7 cellular contexts compared by ENCODE assay signal in genomic region chr17:39939588-39940419, GRCh38. TPM values are rescaled to one million over a fixed set of nuclear protein-coding genes. Genes with fewer than 3 reads are reported as not detected.
A peak's percentile ranks its signal among the peaks of the same experiment; 100 is the strongest.
DNase-seq lines count a peak whose midpoint lies in the region; ATAC-seq, FAIRE-seq and TF ChIP-seq lines count a peak whose summit lies in the region.

No MANE protein-coding gene starts in this region.

- H3K79me2 ChIP-seq in OCI-LY7 (ENCODE audit: insufficient read depth, low read depth, low read length), result no peaks in the 10 kb centered on the region
- H3K79me2 ChIP-seq in GM12878 (ENCODE audit: control insufficient read depth, insufficient read depth, low read length), result no peaks in the 10 kb centered on the region

- peak; percentile 77 for DNase-seq in GM03348 (ENCODE audit: low spot score)
- DNase-seq in H54 (ENCODE audit: insufficient read length, low spot score), result peak; percentile 72
- DNase-seq in OCI-LY7 (ENCODE audit: low spot score), result peak; percentile 86
- DNase-seq in GM12878 (ENCODE audit: low read depth, low spot score), result peak; percentile 71
- DNase-seq in suprapubic skin (ENCODE audit: low spot score in 2 of 2), result no peak
- DNase-seq in OCI-M2 (lab: John Stamatoyannopoulos, UW; ENCODE audit: unreplicated experiment), result no peak

- intact Hi-C loops in OCI-LY7 (cut with micrococcal nuclease; ENCODE audit: unreplicated experiment) (loop anchor here (1.0 kb wide), 1 partner anchor 40 kb away; the partner anchor contains the start of gene PSMD3), GM12878 (cut with micrococcal nuclease; ENCODE audit: unreplicated experiment) (loop anchor here (1.0 to 2.0 kb wide), 2 partner anchors 19 to 40 kb away; partner anchors contain the start of gene PSMD3)

- no peaks in the 10 kb centered on the region for H3K27me3 ChIP-seq in GM12878 (replicated peaks in 1 of 2; ENCODE audit: control insufficient read depth in 2 of 2, insufficient read depth in 2 of 2, low read length in 1 of 2)
- H3K27me3 ChIP-seq in muscle layer of duodenum (ENCODE audit: low read depth, low read length), result no peaks in the 10 kb centered on the region
- H3K27me3 ChIP-seq in suprapubic skin, result peaks cover 6% of the 10 kb centered on the region

- H3K27ac ChIP-seq in OCI-LY7 (ENCODE audit: low read depth, low read length, poor library complexity, severe bottlenecking) (peak overlapping the region; percentile 33), GM12878 (ENCODE audit: control insufficient read depth, insufficient read depth) (peak overlapping the region; percentile 23), muscle layer of duodenum (ENCODE audit: low read length) (peak overlapping the region; percentile 17), suprapubic skin (no peak overlapping the region)

- CTCF ChIA-PET in OCI-LY7 (lab: Charles Lee; ENCODE audit: unreplicated experiment), result interaction anchor here (1.5 kb wide), 1 partner anchor 13 kb away, joined by 4 read pairs; no protein-coding TSS in a partner anchor
- CTCF ChIA-PET in GM12878 (lab: Yijun Ruan, JAX), result interaction anchor here (0.7 to 5.5 kb wide), 15 partner anchors 10 to 186 kb away, joined by 3 to 98 read pairs (median 5); partner anchors contain the start of genes ORMDL3, PSMD3 and ZPBP2

- SMC1A ChIA-PET in GM12878 (lab: Charles Lee; ENCODE audit: uncharacterized antibody, unreplicated experiment), result interaction anchor here (0.9 to 5.5 kb wide), 18 partner anchors 11 to 184 kb away, joined by 3 to 46 read pairs (median 6); partner anchors contain the start of genes GSDMB, LRRC3C, ORMDL3 and PSMD3

- H3K9ac ChIP-seq in GM12878 (ENCODE audit: control insufficient read depth, insufficient read depth, low read length), result 0 out of 2 replicates have a peak overlapping the region, but pooled peaks have one; percentile 30

- H4K20me1 ChIP-seq in OCI-LY7 (ENCODE audit: insufficient read depth, low read length) (no peaks in the 10 kb centered on the region), GM12878 (ENCODE audit: control insufficient read depth, insufficient read depth) (no peaks in the 10 kb centered on the region)

- FAIRE-seq in H54 (lab: Jason Lieb, UNC), result no peak
- peak; percentile 95 for FAIRE-seq in GM12878 (lab: Jason Lieb, UNC)

- 8% methylated on average over 6 of the region's 6 CpGs for WGBS in GM12878 (ENCODE audit: insufficient coverage, insufficient replicate concordance, low lambda C conversion rate, missing lambda C conversion rate)
- WGBS in suprapubic skin, result 48% methylated on average over 6 of the region's 6 CpGs

- POLR2A ChIA-PET in OCI-LY7 (lab: Charles Lee), result interaction anchor here (0.7 kb wide), 1 partner anchor 19 kb away, joined by 6 read pairs; no protein-coding TSS in a partner anchor
- POLR2A ChIA-PET in GM12878 (lab: Charles Lee), result interaction anchor here (0.5 to 4.8 kb wide), 12 partner anchors 10 to 165 kb away, joined by 3 to 64 read pairs (median 4); partner anchors contain the start of genes LRRC3C, ORMDL3 and PSMD3

- H3K36me3 ChIP-seq in OCI-LY7 (ENCODE audit: insufficient read depth, low read length) (no peaks in the 10 kb centered on the region), GM12878 (ENCODE audit: control insufficient read depth in 2 of 2, insufficient read depth in 2 of 2, low read length in 1 of 2) (no peaks in the 10 kb centered on the region), muscle layer of duodenum (ENCODE audit: control insufficient read depth in 1 of 2, insufficient read depth in 2 of 2, low read length in 2 of 2) (no peaks in the 10 kb centered on the region), suprapubic skin (no peaks in the 10 kb centered on the region)

- H3K9me3 ChIP-seq in OCI-LY7 (ENCODE audit: low read length) (no peaks in the 10 kb centered on the region), GM12878 (replicated peaks; ENCODE audit: control insufficient read depth, insufficient read depth, low read length) (no peaks in the 10 kb centered on the region), muscle layer of duodenum (ENCODE audit: control insufficient read depth in 1 of 2, low read length in 2 of 2) (no peaks in the 10 kb centered on the region), suprapubic skin (no peaks in the 10 kb centered on the region)

- BruUV-seq in OCI-LY7 (replicated peaks; lab: Mats Ljungman, UMichigan) (no TSS peak), GM12878 (replicated peaks; lab: Mats Ljungman, UMichigan) (TSS peak; percentile 93)

- in situ Hi-C loops in GM12878 (cut with MboI), result no loop called here

- peak overlapping the region; percentile 8 for H3K4me3 ChIP-seq in OCI-LY7 (ENCODE audit: low read depth, low read length, poor library complexity, severe bottlenecking)
- no peak overlapping the region for H3K4me3 ChIP-seq in GM12878
- H3K4me3 ChIP-seq in muscle layer of duodenum (ENCODE audit: low read depth in 1 of 2, low read length in 2 of 2), result no peak overlapping the region
- no peak overlapping the region for H3K4me3 ChIP-seq in suprapubic skin

- peak overlapping the region; percentile 84 for H2AFZ ChIP-seq in OCI-LY7 (ENCODE audit: low read length)
- H2AFZ ChIP-seq in GM12878 (ENCODE audit: control insufficient read depth, low read depth, low read length), result peak overlapping the region; percentile 3; the same call in 1 of the 2 replicates

- TF ChIP-seq CTCF in OCI-LY7 (conservative IDR thresholded peaks at IDR 0.05; ENCODE audit: low read length), result peak; percentile 85
- peak; percentile 49 to 54 (median 50); a peak in 4 of 6 replicates for TF ChIP-seq CTCF in GM12878 (IDR thresholded peaks at IDR 0.05 in 2 of 3, conservative IDR thresholded peaks at IDR 0.05 in 1 of 3; ENCODE audit: control insufficient read depth in 2 of 3, extremely low read depth in 1 of 3, insufficient read depth in 1 of 3, low read depth in 3 of 3, low read length in 3 of 3)
- TF ChIP-seq CTCF in suprapubic skin (IDR thresholded peaks at IDR 0.05), result no peak

- TF ChIP-seq RAD21 in GM12878 (IDR thresholded peaks at IDR 0.05; ENCODE audit: insufficient read depth, low read depth, low read length), result peak; percentile 31; the same call in 1 of the 2 replicates

- H3K4me2 ChIP-seq in OCI-LY7 (ENCODE audit: low read length) (peak overlapping the region; percentile 54), GM12878 (ENCODE audit: control insufficient read depth, insufficient read depth) (peak overlapping the region; percentile 5)

- TF ChIP-seq POLR2A in H54 (IDR thresholded peaks at IDR 0.05; ENCODE audit: low read depth, low read length) (no peak), GM12878 (IDR thresholded peaks at IDR 0.05; ENCODE audit: low read depth, low read length) (no peak), suprapubic skin (IDR thresholded peaks at IDR 0.05) (no peak)

- H3K9me2 ChIP-seq in OCI-LY7 (ENCODE audit: insufficient read depth, low read length), result no peaks in the 10 kb centered on the region

- RAD21 ChIA-PET in GM12878 (lab: Charles Lee; ENCODE audit: unreplicated experiment), result interaction anchor here (0.6 to 4.6 kb wide), 14 partner anchors 10 to 362 kb away, joined by 3 to 39 read pairs (median 6); partner anchors contain the start of genes LRRC3C, ORMDL3 and PSMD3

- H3K4me1 ChIP-seq in OCI-LY7 (ENCODE audit: insufficient read depth, low read length, poor library complexity, severe bottlenecking) (peaks cover 24% of the 10 kb centered on the region), GM12878 (ENCODE audit: control insufficient read depth, insufficient read depth, low read length) (peaks cover 17% of the 10 kb centered on the region), muscle layer of duodenum (ENCODE audit: control insufficient read depth in 1 of 2, insufficient read depth in 2 of 2, low read length in 2 of 2) (peaks cover 0 to 4% of the 10 kb centered on the region in 2 donors), suprapubic skin (peaks cover 16% of the 10 kb centered on the region)

- TF ChIP-seq EP300 in GM12878 (IDR thresholded peaks at IDR 0.05; ENCODE audit: borderline replicate concordance in 1 of 2, control insufficient read depth in 1 of 2, low read depth in 2 of 2, low read length in 2 of 2) (peak; percentile 18 to 56; a peak in 2 of 4 replicates), suprapubic skin (IDR thresholded peaks at IDR 0.05) (no peak)

- ATAC-seq in GM12878, result peak; percentile 88

RNA-seq across cellular contexts. Expression of gene LRRC3C, which starts 12.3 kb away (rescaled TPM):
- not detected in 2 replicates for total RNA-seq in OCI-LY7 (2014; rRNA removed; shearing (Covaris generic))
- total RNA-seq in OCI-LY7 (2022), result not detected in 2 replicates
- not detected in 2 replicates for total RNA-seq in GM12878 (2013; cell fraction: nucleolus; rRNA removed)
- total RNA-seq in GM12878 (2014; rRNA removed), result not detected in 2 replicates
- total RNA-seq in GM12878 (2014; rRNA removed; fragmentation: Illumina TruSeq; extraction: Trizol), result not detected in 2 replicates
- total RNA-seq in GM12878 (2021), result not detected in 2 replicates
- polyA plus RNA-seq in GM12878 (2011; ENCODE audit: low read depth), result not detected
- polyA plus RNA-seq in GM12878 (2011; rRNA removed), result not detected in 2 replicates
- 0.12 TPM in 1 of 2 replicates, not detected in the other for polyA plus RNA-seq in GM12878 (2011; cell fraction: cytosol; rRNA removed)
- not detected in 2 replicates for polyA plus RNA-seq in GM12878 (2011; cell fraction: nucleus; rRNA removed)
- polyA plus RNA-seq in GM12878 (2012), result not detected in 2 replicates
- not detected in 2 replicates for polyA plus RNA-seq in GM12878 (2014; fragmentation: Illumina TruSeq; extraction: Trizol)
- not detected for polyA plus RNA-seq in GM12878 (2014; fragmentation: Nextera tagmentation; extraction: Ambion mirVana)
- polyA plus RNA-seq in GM12878 (2014; rRNA removed), result 0.13 TPM in 1 of 2 replicates, not detected in the other
- polyA plus RNA-seq in GM12878 (2016; fragmentation: Nextera tagmentation; extraction: Ambion mirVana), result not detected
- polyA minus RNA-seq in GM12878 (2011; rRNA and poly(A)+ RNA removed), result not detected in 2 replicates
- polyA minus RNA-seq in GM12878 (2011; cell fraction: cytosol; rRNA and poly(A)+ RNA removed), result not detected in 2 replicates
- not detected in 2 replicates for polyA minus RNA-seq in GM12878 (2011; cell fraction: nucleus; rRNA and poly(A)+ RNA removed)
- 1 to 10 TPM in 2 of 4 donors, not detected in 2; 1.1 to 2.3 TPM for total RNA-seq in suprapubic skin

RNA-seq across cellular contexts. Expression of gene ORMDL3, which starts 12.4 kb away (rescaled TPM):
- total RNA-seq in OCI-LY7 (2014; rRNA removed; shearing (Covaris generic)), result 62.2 and 62.6 TPM in 2 replicates
- total RNA-seq in OCI-LY7 (2022) (61.3 and 65.9 TPM in 2 replicates), GM12878 (2014; rRNA removed) (51.5 and 53.3 TPM in 2 replicates), GM12878 (2014; rRNA removed; fragmentation: Illumina TruSeq; extraction: Trizol) (48.5 and 58.0 TPM in 2 replicates), GM12878 (2021) (49.4 and 56.0 TPM in 2 replicates), suprapubic skin (10 to 100 TPM; 57.7 to 91.3 (median 77.9) TPM)
- 129 and 143 TPM in 2 replicates for total RNA-seq in GM12878 (2013; cell fraction: nucleolus; rRNA removed)
- polyA plus RNA-seq in GM12878 (2011; ENCODE audit: low read depth), result 59.3 TPM
- polyA plus RNA-seq in GM12878 (2011; rRNA removed) (62.0 and 98.1 TPM in 2 replicates), GM12878 (2014; fragmentation: Illumina TruSeq; extraction: Trizol) (45.5 and 51.3 TPM in 2 replicates), GM12878 (2014; fragmentation: Nextera tagmentation; extraction: Ambion mirVana) (10 to 100 TPM in 1 of 2 experiments, 1 to 10 TPM in 1; 8.8 to 21.1 TPM), GM12878 (2014; rRNA removed) (50.3 and 53.0 TPM in 2 replicates), GM12878 (2016; fragmentation: Nextera tagmentation; extraction: Ambion mirVana) (10 to 100 TPM in 1 of 2 experiments, 1 to 10 TPM in 1; 9.6 to 12.5 TPM)
- 109 and 152 TPM in 2 replicates for polyA plus RNA-seq in GM12878 (2011; cell fraction: cytosol; rRNA removed)
- 86.2 and 97.3 TPM in 2 replicates for polyA plus RNA-seq in GM12878 (2011; cell fraction: nucleus; rRNA removed)
- polyA plus RNA-seq in GM12878 (2012), result 75.2 and 80.5 TPM in 2 replicates
- polyA minus RNA-seq in GM12878 (2011; rRNA and poly(A)+ RNA removed), result 87.0 and 104 TPM in 2 replicates
- polyA minus RNA-seq in GM12878 (2011; cell fraction: cytosol; rRNA and poly(A)+ RNA removed), result 19.1 and 31.7 TPM in 2 replicates
- polyA minus RNA-seq in GM12878 (2011; cell fraction: nucleus; rRNA and poly(A)+ RNA removed), result 29.6 and 32.8 TPM in 2 replicates

RNA-seq across cellular contexts. Expression of gene GSDMB, which starts 21.4 kb away (rescaled TPM):
- 24.1 and 29.4 TPM in 2 replicates for total RNA-seq in OCI-LY7 (2014; rRNA removed; shearing (Covaris generic))
- total RNA-seq in OCI-LY7 (2022), result 39.2 and 44.6 TPM in 2 replicates
- 87.9 and 98.3 TPM in 2 replicates for total RNA-seq in GM12878 (2013; cell fraction: nucleolus; rRNA removed)
- total RNA-seq in GM12878 (2014; rRNA removed), result 3.2 and 3.6 TPM in 2 replicates
- 6.0 and 6.7 TPM in 2 replicates for total RNA-seq in GM12878 (2014; rRNA removed; fragmentation: Illumina TruSeq; extraction: Trizol)
- 5.7 and 6.3 TPM in 2 replicates for total RNA-seq in GM12878 (2021)
- polyA plus RNA-seq in GM12878 (2011; ENCODE audit: low read depth), result 10.7 TPM
- polyA plus RNA-seq in GM12878 (2011; rRNA removed), result 13.0 and 13.1 TPM in 2 replicates
- polyA plus RNA-seq in GM12878 (2011; cell fraction: cytosol; rRNA removed), result 4.3 and 4.9 TPM in 2 replicates
- polyA plus RNA-seq in GM12878 (2011; cell fraction: nucleus; rRNA removed), result 53.1 and 61.3 TPM in 2 replicates
- 13.3 and 16.4 TPM in 2 replicates for polyA plus RNA-seq in GM12878 (2012)
- polyA plus RNA-seq in GM12878 (2014; fragmentation: Illumina TruSeq; extraction: Trizol), result 7.2 and 11.7 TPM in 2 replicates
- 1 to 10 TPM in 1 of 2 experiments, under 1 TPM in 1; 0.84 to 2.2 TPM for polyA plus RNA-seq in GM12878 (2014; fragmentation: Nextera tagmentation; extraction: Ambion mirVana)
- polyA plus RNA-seq in GM12878 (2014; rRNA removed), result 7.3 and 7.4 TPM in 2 replicates
- polyA plus RNA-seq in GM12878 (2016; fragmentation: Nextera tagmentation; extraction: Ambion mirVana), result 1 to 10 TPM; 1.9 to 2.3 TPM
- polyA minus RNA-seq in GM12878 (2011; rRNA and poly(A)+ RNA removed), result 9.1 and 9.3 TPM in 2 replicates
- polyA minus RNA-seq in GM12878 (2011; cell fraction: cytosol; rRNA and poly(A)+ RNA removed), result 1.5 and 1.6 TPM in 2 replicates
- 9.9 and 12.6 TPM in 2 replicates for polyA minus RNA-seq in GM12878 (2011; cell fraction: nucleus; rRNA and poly(A)+ RNA removed)
- 10 to 100 TPM in 2 of 4 donors, 1 to 10 TPM in 2; 5.4 to 76.6 (median 12.1) TPM for total RNA-seq in suprapubic skin

RNA-seq across cellular contexts. Expression of gene GSDMA, which starts 23.0 kb away (rescaled TPM):
- 0.15 and 0.57 TPM in 2 replicates for total RNA-seq in OCI-LY7 (2014; rRNA removed; shearing (Covaris generic))
- 0.15 and 0.17 TPM in 2 replicates for total RNA-seq in OCI-LY7 (2022)
- total RNA-seq in GM12878 (2013; cell fraction: nucleolus; rRNA removed), result not detected in 2 replicates
- total RNA-seq in GM12878 (2014; rRNA removed), result not detected in 2 replicates
- total RNA-seq in GM12878 (2014; rRNA removed; fragmentation: Illumina TruSeq; extraction: Trizol), result not detected in 2 replicates
- not detected in 2 replicates for total RNA-seq in GM12878 (2021)
- polyA plus RNA-seq in GM12878 (2011; ENCODE audit: low read depth), result not detected
- polyA plus RNA-seq in GM12878 (2011; rRNA removed), result 0.11 and 0.33 TPM in 2 replicates
- polyA plus RNA-seq in GM12878 (2011; cell fraction: cytosol; rRNA removed), result 0.16 and 0.22 TPM in 2 replicates
- 0.09 and 0.13 TPM in 2 replicates for polyA plus RNA-seq in GM12878 (2011; cell fraction: nucleus; rRNA removed)
- polyA plus RNA-seq in GM12878 (2012), result 0.07 TPM in 1 of 2 replicates, not detected in the other
- not detected in 2 replicates for polyA plus RNA-seq in GM12878 (2014; fragmentation: Illumina TruSeq; extraction: Trizol)
- under 1 TPM in 1 of 2 experiments, not detected in 1; 0.04 TPM for polyA plus RNA-seq in GM12878 (2014; fragmentation: Nextera tagmentation; extraction: Ambion mirVana)
- polyA plus RNA-seq in GM12878 (2014; rRNA removed), result not detected in 2 replicates
- polyA plus RNA-seq in GM12878 (2016; fragmentation: Nextera tagmentation; extraction: Ambion mirVana), result not detected
- polyA minus RNA-seq in GM12878 (2011; rRNA and poly(A)+ RNA removed), result 0.46 TPM in 1 of 2 replicates, not detected in the other
- polyA minus RNA-seq in GM12878 (2011; cell fraction: cytosol; rRNA and poly(A)+ RNA removed), result not detected in 2 replicates
- not detected in 2 replicates for polyA minus RNA-seq in GM12878 (2011; cell fraction: nucleus; rRNA and poly(A)+ RNA removed)
- 100 to 1,000 TPM in 2 of 4 donors, 10 to 100 TPM in 2; 26.7 to 156 (median 105) TPM for total RNA-seq in suprapubic skin

RNA-seq across cellular contexts. Expression of gene PSMD3, which starts 40.8 kb away (rescaled TPM):
- 149 and 150 TPM in 2 replicates for total RNA-seq in OCI-LY7 (2014; rRNA removed; shearing (Covaris generic))
- 140 and 150 TPM in 2 replicates for total RNA-seq in OCI-LY7 (2022)
- 59.9 and 66.8 TPM in 2 replicates for total RNA-seq in GM12878 (2013; cell fraction: nucleolus; rRNA removed)
- 132 and 150 TPM in 2 replicates for total RNA-seq in GM12878 (2014; rRNA removed)
- total RNA-seq in GM12878 (2014; rRNA removed; fragmentation: Illumina TruSeq; extraction: Trizol), result 65.8 and 70.3 TPM in 2 replicates
- total RNA-seq in GM12878 (2021), result 150 and 151 TPM in 2 replicates
- 53.3 TPM for polyA plus RNA-seq in GM12878 (2011; ENCODE audit: low read depth)
- polyA plus RNA-seq in GM12878 (2011; rRNA removed), result 35.1 and 79.4 TPM in 2 replicates
- polyA plus RNA-seq in GM12878 (2011; cell fraction: cytosol; rRNA removed), result 104 and 113 TPM in 2 replicates
- polyA plus RNA-seq in GM12878 (2011; cell fraction: nucleus; rRNA removed), result 99.4 and 118 TPM in 2 replicates
- polyA plus RNA-seq in GM12878 (2012), result 81.3 and 91.1 TPM in 2 replicates
- 78.8 and 121 TPM in 2 replicates for polyA plus RNA-seq in GM12878 (2014; fragmentation: Illumina TruSeq; extraction: Trizol)
- polyA plus RNA-seq in GM12878 (2014; fragmentation: Nextera tagmentation; extraction: Ambion mirVana), result 1 to 10 TPM; 2.2 to 2.6 TPM
- 138 and 155 TPM in 2 replicates for polyA plus RNA-seq in GM12878 (2014; rRNA removed)
- 100 to 1,000 TPM; 182 to 192 TPM for polyA plus RNA-seq in GM12878 (2016; fragmentation: Nextera tagmentation; extraction: Ambion mirVana)
- polyA minus RNA-seq in GM12878 (2011; rRNA and poly(A)+ RNA removed), result 83.5 and 88.8 TPM in 2 replicates
- polyA minus RNA-seq in GM12878 (2011; cell fraction: cytosol; rRNA and poly(A)+ RNA removed), result 33.7 and 39.4 TPM in 2 replicates
- polyA minus RNA-seq in GM12878 (2011; cell fraction: nucleus; rRNA and poly(A)+ RNA removed), result 21.6 and 30.6 TPM in 2 replicates
- total RNA-seq in suprapubic skin, result 100 to 1,000 TPM in 2 of 4 donors, 10 to 100 TPM in 2; 82.8 to 118 (median 104) TPM

Comparison
In these comparisons a context has a peak if more than half of its experiments do, and no peak if none do; other contexts are left out.
1. DNase-seq: peak in GM03348 (single experiment), H54 (single experiment), OCI-LY7 (single experiment) and GM12878 (single experiment); none in suprapubic skin (0 of 2) and OCI-M2 (single experiment).
2. CTCF ChIP-seq: peak in OCI-LY7 (single experiment) and GM12878 (3 of 3); none in suprapubic skin (0 of 2).